In the genomic region with DNA sequence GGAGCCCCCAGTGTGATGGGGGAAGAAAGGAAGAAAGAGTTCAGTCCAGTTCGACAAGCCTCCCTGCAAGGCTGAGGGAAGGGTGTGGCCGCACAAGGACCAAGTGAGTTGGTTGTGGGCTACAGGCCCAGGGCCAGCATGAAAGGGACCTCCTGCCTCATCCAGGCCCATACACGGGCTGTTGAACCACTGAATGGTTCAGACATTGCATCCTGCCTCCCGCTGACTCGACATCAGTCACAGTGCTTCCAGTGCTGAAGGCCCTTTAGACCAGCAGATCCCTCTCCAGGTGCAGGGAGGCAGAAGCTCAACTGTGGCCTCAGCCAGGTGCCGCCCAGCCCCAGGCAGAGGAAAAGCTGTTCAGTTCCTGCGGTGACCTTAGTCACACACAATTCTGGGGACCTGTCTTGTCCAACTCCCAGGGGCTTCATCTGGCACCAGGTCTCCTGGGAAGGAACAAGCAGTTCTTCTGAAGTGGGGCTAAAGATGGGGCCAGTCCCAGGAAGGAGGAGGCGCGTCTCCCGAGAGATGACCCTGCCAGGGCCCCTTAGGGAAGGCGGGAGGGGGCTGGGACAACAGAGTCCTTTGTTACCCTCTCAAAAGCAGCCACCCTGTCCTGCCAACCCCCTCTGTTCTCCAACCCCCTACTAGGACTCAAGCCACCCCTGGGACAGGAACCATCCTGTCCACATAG, we compare ENCODE assay signal across 9 cellular contexts. TPM values are rescaled to one million over a fixed set of nuclear protein-coding genes. Genes with fewer than 3 reads are reported as not detected.
DNase-seq lines count a peak whose midpoint lies in the region; ATAC-seq and TF ChIP-seq lines count a peak whose summit lies in the region.
"Had no signal": no experiment of that assay in that cellular context is flagged by ENCODE, and none has a peak within 500 bp of the region (broad histone marks: within the 10 kb centered on the region; RNA-seq: fewer than 3 reads in every experiment).

No MANE protein-coding gene starts in this region.

- no peaks in the 10 kb centered on the region for H3K36me3 ChIP-seq in CD8-positive, alpha-beta T cell (ENCODE audit: insufficient read depth, low read length)
- no peaks in the 10 kb centered on the region for H3K36me3 ChIP-seq in neutrophil

- H3K4me3 ChIP-seq in CD8-positive, alpha-beta T cell (ENCODE audit: low read depth, low read length), result no peak overlapping the region
- no peak overlapping the region for H3K4me3 ChIP-seq in Jurkat, Clone E6-1 (ENCODE audit: low read length)
- no peak overlapping the region for H3K4me3 ChIP-seq in neutrophil (ENCODE audit: low read depth in 1 of 2, low read length in 1 of 2)

- H3K9me3 ChIP-seq in CD8-positive, alpha-beta T cell (ENCODE audit: low read length), result no peaks in the 10 kb centered on the region
- no peaks in the 10 kb centered on the region for H3K9me3 ChIP-seq in neutrophil

- H3K4me1 ChIP-seq in CD8-positive, alpha-beta T cell (ENCODE audit: insufficient read depth, low read length), result peaks cover 96% of the 10 kb centered on the region
- peaks cover 78 to 96% of the 10 kb centered on the region in 2 experiments for H3K4me1 ChIP-seq in neutrophil (ENCODE audit: control insufficient read depth in 1 of 2, insufficient read depth in 1 of 2, low read depth in 1 of 2, low read length in 1 of 2)

- no peak for DNase-seq in CD8-positive, alpha-beta T cell
- peak; percentile 53 for DNase-seq in Jurkat, Clone E6-1 (ENCODE audit: low read depth, low spot score)
- DNase-seq in activated effector memory CD4-positive, alpha-beta T cell treated with anti-CD3 and anti-CD28 coated beads, Interleukin-2, amount 50 U/mL, for 16 hours, result no peak
- DNase-seq in activated CD8-positive, alpha-beta memory T cell treated with anti-CD3 and anti-CD28 coated beads, Interleukin-2, amount 10 ng/mL, durations not matched to agents 7 days and 5 days, result no peak
- DNase-seq in NK-92 (lab: John Stamatoyannopoulos, UW; ENCODE audit: unreplicated experiment) (no peak), dedifferentiated amniotic fluid mesenchymal stem cell (ENCODE audit: extremely low spot score) (no peak)
- DNase-seq: stimulated activated CD4-positive, alpha-beta T cell treated with anti-CD3 and anti-CD28 coated beads, Interleukin-1b, Interleukin-23, amount 100 ng/mL, for 48 hours had no signal

- H3K4me3 Mint-ChIP-seq in CD8-positive, alpha-beta T cell, result no peak overlapping the region
- H3K4me3 Mint-ChIP-seq in dendritic cell treated with granulocyte-macrophage colony-stimulating factor and Interleukin-4, amounts not matched to agents 40 ng/mL and 50 ng/mL, for 4 days, result peak overlapping the region; percentile 25
- no peak overlapping the region for H3K4me3 Mint-ChIP-seq in activated CD8-positive, alpha-beta memory T cell treated with anti-CD3 and anti-CD28 coated beads, Interleukin-2, amount 10 ng/mL, durations not matched to agents 7 days and 5 days

- H3K4me1 Mint-ChIP-seq in CD8-positive, alpha-beta T cell (ENCODE audit: low read depth), result peaks cover 97% of the 10 kb centered on the region
- H3K4me1 Mint-ChIP-seq in dendritic cell treated with granulocyte-macrophage colony-stimulating factor and Interleukin-4, amounts not matched to agents 40 ng/mL and 50 ng/mL, for 4 days (ENCODE audit: low read depth), result peaks cover 100% of the 10 kb centered on the region
- peaks cover 80% of the 10 kb centered on the region for H3K4me1 Mint-ChIP-seq in activated CD8-positive, alpha-beta memory T cell treated with anti-CD3 and anti-CD28 coated beads, Interleukin-2, amount 10 ng/mL, durations not matched to agents 7 days and 5 days

- H3K9me3 Mint-ChIP-seq in CD8-positive, alpha-beta T cell, result no peaks in the 10 kb centered on the region
- H3K9me3 Mint-ChIP-seq in dendritic cell treated with granulocyte-macrophage colony-stimulating factor and Interleukin-4, amounts not matched to agents 40 ng/mL and 50 ng/mL, for 4 days, result no peaks in the 10 kb centered on the region
- no peaks in the 10 kb centered on the region for H3K9me3 Mint-ChIP-seq in activated CD8-positive, alpha-beta memory T cell treated with anti-CD3 and anti-CD28 coated beads, Interleukin-2, amount 10 ng/mL, durations not matched to agents 7 days and 5 days (ENCODE audit: low read depth)

- POLR2A ChIA-PET in CD8-positive, alpha-beta T cell (lab: Charles Lee), result interaction anchor here (0.6 kb wide), 1 partner anchor 21 kb away, joined by 4 read pairs; no protein-coding TSS in a partner anchor

- peak overlapping the region; percentile 83 for H3K27ac Mint-ChIP-seq in CD8-positive, alpha-beta T cell
- peak overlapping the region; percentile 81 for H3K27ac Mint-ChIP-seq in dendritic cell treated with granulocyte-macrophage colony-stimulating factor and Interleukin-4, amounts not matched to agents 40 ng/mL and 50 ng/mL, for 4 days
- no peak overlapping the region for H3K27ac Mint-ChIP-seq in activated CD8-positive, alpha-beta memory T cell treated with anti-CD3 and anti-CD28 coated beads, Interleukin-2, amount 10 ng/mL, durations not matched to agents 7 days and 5 days

- intact Hi-C loops in CD8-positive, alpha-beta T cell (cut with DNase I, micrococcal nuclease), result loop anchor here in 1 of 2 experiments (5.0 kb wide), 1 partner anchor 68 kb away; no protein-coding TSS in a partner anchor
- intact Hi-C loops in dendritic cell treated with granulocyte-macrophage colony-stimulating factor and Interleukin-4, amounts not matched to agents 40 ng/mL and 50 ng/mL, for 4 days (cut with micrococcal nuclease), result loop anchor here (5.0 to 10.0 kb wide), 2 partner anchors 37 to 60 kb away; no protein-coding TSS in a partner anchor

- no peaks in the 10 kb centered on the region for H3K27me3 Mint-ChIP-seq in CD8-positive, alpha-beta T cell (ENCODE audit: low read depth)
- H3K27me3 Mint-ChIP-seq in dendritic cell treated with granulocyte-macrophage colony-stimulating factor and Interleukin-4, amounts not matched to agents 40 ng/mL and 50 ng/mL, for 4 days, result no peaks in the 10 kb centered on the region
- H3K27me3 Mint-ChIP-seq in activated CD8-positive, alpha-beta memory T cell treated with anti-CD3 and anti-CD28 coated beads, Interleukin-2, amount 10 ng/mL, durations not matched to agents 7 days and 5 days, result no peaks in the 10 kb centered on the region

- no peak for TF ChIP-seq CTCF in CD8-positive, alpha-beta T cell (IDR thresholded peaks at IDR 0.05)
- no peak for TF ChIP-seq CTCF in neutrophil (IDR thresholded peaks at IDR 0.05)

- H3K27me3 ChIP-seq in CD8-positive, alpha-beta T cell (ENCODE audit: insufficient read depth, low read length), result no peaks in the 10 kb centered on the region
- no peaks in the 10 kb centered on the region for H3K27me3 ChIP-seq in neutrophil

- no peak for ATAC-seq in CD8-positive, alpha-beta T cell
- ATAC-seq in activated CD8-positive, alpha-beta memory T cell treated with anti-CD3 and anti-CD28 coated beads, Interleukin-2, amount 10 ng/mL, durations not matched to agents 7 days and 5 days, result no peak

- peaks cover 2% of the 10 kb centered on the region for H3K36me3 Mint-ChIP-seq in CD8-positive, alpha-beta T cell
- H3K36me3 Mint-ChIP-seq in dendritic cell treated with granulocyte-macrophage colony-stimulating factor and Interleukin-4, amounts not matched to agents 40 ng/mL and 50 ng/mL, for 4 days (ENCODE audit: low read depth), result peaks cover 86% of the 10 kb centered on the region
- H3K36me3 Mint-ChIP-seq in activated CD8-positive, alpha-beta memory T cell treated with anti-CD3 and anti-CD28 coated beads, Interleukin-2, amount 10 ng/mL, durations not matched to agents 7 days and 5 days, result no peaks in the 10 kb centered on the region

- CTCF ChIA-PET in CD8-positive, alpha-beta T cell (lab: Charles Lee), result interaction anchor here (1.9 kb wide), 1 partner anchor 44 kb away, joined by 5 read pairs; no protein-coding TSS in a partner anchor
- CTCF ChIA-PET in activated CD8-positive, alpha-beta memory T cell treated with anti-CD3 and anti-CD28 coated beads, Interleukin-2, amount 10 ng/mL, durations not matched to agents 7 days and 5 days (lab: Charles Lee), result interaction anchor here (0.6 kb wide), 1 partner anchor 16 kb away, joined by 5 read pairs; no protein-coding TSS in a partner anchor

- H3K27ac ChIP-seq in CD8-positive, alpha-beta T cell (ENCODE audit: low read depth, low read length), result no peak overlapping the region
- H3K27ac ChIP-seq in neutrophil, result peak overlapping the region; percentile 90

RNA-seq across cellular contexts. Expression of gene ARRB1, which starts 6.6 kb away (rescaled TPM):
- total RNA-seq in CD8-positive, alpha-beta T cell, result 10 to 100 TPM; 25.1 to 26.5 TPM
- 17.6 TPM for polyA plus RNA-seq in Jurkat, Clone E6-1 (2012; ENCODE audit: insufficient read depth, insufficient read length)
- total RNA-seq in activated CD8-positive, alpha-beta memory T cell treated with anti-CD3 and anti-CD28 coated beads, Interleukin-2, amount 10 ng/mL, durations not matched to agents 7 days and 5 days, result 10 to 100 TPM; 42.6 to 69.3 TPM

RNA-seq across cellular contexts. Expression of gene RPS3, which starts 54.4 kb away (rescaled TPM):
- total RNA-seq in CD8-positive, alpha-beta T cell, result 1,000 to 10,000 TPM; 4,683 to 5,039 TPM
- 6,072 TPM for polyA plus RNA-seq in Jurkat, Clone E6-1 (2012; ENCODE audit: insufficient read depth, insufficient read length)
- 1,000 to 10,000 TPM; 2,848 to 3,262 TPM for total RNA-seq in activated CD8-positive, alpha-beta memory T cell treated with anti-CD3 and anti-CD28 coated beads, Interleukin-2, amount 10 ng/mL, durations not matched to agents 7 days and 5 days
